ENCODE assay signal across 8 cellular contexts in genomic region chr17:67546578-67547527, GRCh38.
A peak's percentile ranks its signal among the peaks of the same experiment; 100 is the strongest.
DNase-seq lines count a peak whose midpoint lies in the region; ATAC-seq and TF ChIP-seq lines count a peak whose summit lies in the region.

No MANE protein-coding gene starts in this region.

- H3K4me3 ChIP-seq in rectal smooth muscle tissue (ENCODE audit: low read length) = no peak overlapping the region

- peak overlapping the region; percentile 6 for H3K27ac ChIP-seq in rectal smooth muscle tissue (ENCODE audit: low read depth, low read length)
- H3K27ac ChIP-seq in RWPE1 = no peak overlapping the region

- no peaks in the 10 kb centered on the region for H3K4me1 ChIP-seq in rectal smooth muscle tissue (ENCODE audit: control insufficient read depth, insufficient read depth, low read length)

- in situ Hi-C loops in G401 (cut with HindIII; ENCODE audit: low sequenced_read_pairs) = no loop called here

- DNase-seq in G401 (ENCODE audit: low spot score) = peak; percentile 81
- peak; percentile 20 for DNase-seq in fibroblast of gingiva (ENCODE audit: low read depth)
- DNase-seq in NCI-H1048 (lab: John Stamatoyannopoulos, UW) = no peak
- DNase-seq in NK-92 (lab: John Stamatoyannopoulos, UW; ENCODE audit: unreplicated experiment) = no peak
- DNase-seq in RWPE1 (ENCODE audit: low spot score) = no peak

- CTCF ChIA-PET in RWPE1 (lab: Yijun Ruan, JAX) = no interaction called here

- no peak for TF ChIP-seq CTCF in RWPE1 (conservative IDR thresholded peaks at IDR 0.05; ENCODE audit: low read depth)

- H3K36me3 ChIP-seq in rectal smooth muscle tissue (ENCODE audit: control insufficient read depth, insufficient read depth, low read length) = no peaks in the 10 kb centered on the region

- POLR2A ChIA-PET in RWPE1 (lab: Yijun Ruan, JAX; ENCODE audit: low non-redundant PET) = interaction anchor here (0.6 kb wide), 1 partner anchor 9 kb away, joined by 7 read pairs; no protein-coding TSS in a partner anchor

- ATAC-seq in GM21423 (IDR thresholded peaks at IDR 0.05; ENCODE audit: unreplicated experiment) (peak; percentile 85), HG03521 (IDR thresholded peaks at IDR 0.05; ENCODE audit: unreplicated experiment) (peak; percentile 83)

- H3K9ac ChIP-seq in rectal smooth muscle tissue (ENCODE audit: low read length) = no peak overlapping the region

- no peaks in the 10 kb centered on the region for H3K27me3 ChIP-seq in rectal smooth muscle tissue (ENCODE audit: control insufficient read depth, insufficient read depth, low read length)

Comparison
In these comparisons a context has a peak if more than half of its experiments do, and no peak if none do; other contexts are left out.
1. DNase-seq: peak in G401 (single experiment) and fibroblast of gingiva (single experiment); none in NCI-H1048 (single experiment), NK-92 (single experiment) and RWPE1 (single experiment).